In the genomic region with DNA sequence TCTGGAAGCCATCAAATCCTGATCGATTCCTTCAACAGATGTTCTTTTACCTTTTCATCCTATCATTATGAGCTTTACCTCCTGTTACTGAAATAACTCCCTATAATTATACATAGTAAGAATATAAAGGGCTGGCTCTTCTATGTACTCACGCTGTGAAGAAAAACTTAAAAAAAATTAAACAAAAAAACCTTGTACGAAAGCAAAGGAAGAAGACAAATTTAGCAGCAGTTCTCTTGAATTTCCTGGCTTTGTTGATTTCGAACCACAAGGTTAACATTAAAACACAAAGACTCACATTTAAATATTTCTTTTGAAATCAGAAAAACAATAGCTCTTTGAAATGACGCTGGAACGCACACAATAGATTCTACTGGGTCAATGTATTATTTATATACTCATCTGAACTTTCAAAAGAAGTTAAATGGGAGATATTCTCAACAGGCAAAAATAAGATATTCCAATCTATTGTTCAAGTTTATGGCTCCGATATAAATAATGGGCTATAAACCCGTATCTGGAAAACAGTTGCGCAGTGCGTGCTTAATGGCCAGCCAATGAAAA, we compare ENCODE assay signal across 8 cellular contexts. TPM values are rescaled to one million over a fixed set of nuclear protein-coding genes. Genes with fewer than 3 reads are reported as not detected.
A peak's percentile ranks its signal among the peaks of the same experiment; 100 is the strongest.
DNase-seq lines count a peak whose midpoint lies in the region; ATAC-seq and TF ChIP-seq lines count a peak whose summit lies in the region.

No MANE protein-coding gene starts in this region.

- 15% methylated on average over 8 of the region's 10 CpGs for WGBS in mesenchymal stem cell
- 1% methylated on average over 10 of the region's 10 CpGs for WGBS in aorta, 2 donors

- intact Hi-C loops in aorta (cut with DNase I): loop anchor here in 1 of 2 donors (2.0 kb wide), 2 partner anchors 15 to 35 kb away; no protein-coding TSS in a partner anchor

- no peak overlapping the region for H3K14ac ChIP-seq in mesenchymal stem cell (ENCODE audit: low read length in 2 of 2)

- in situ Hi-C loops in brain microvascular endothelial cell (cut with HindIII; ENCODE audit: low pct_ligation_motif_present, low sequenced_read_pairs): no loop called here

- H2BK15ac ChIP-seq in mesenchymal stem cell (ENCODE audit: low read depth, poor library complexity, severe bottlenecking): no peak overlapping the region

- TF ChIP-seq CTCF in HL-60 (IDR thresholded peaks at IDR 0.05; ENCODE audit: insufficient read depth, low read length) (no peak), brain microvascular endothelial cell (IDR thresholded peaks at IDR 0.05; ENCODE audit: low read depth, low read length, missing control alignments) (no peak)

- H3K27ac ChIP-seq in ACC112 (ENCODE audit: low read depth, low read length) (peak overlapping the region; percentile 95), HL-60 (replicated peaks) (peak overlapping the region; percentile 99), brain microvascular endothelial cell (peak overlapping the region; percentile 91), mesenchymal stem cell (ENCODE audit: low read length, poor library complexity, severe bottlenecking) (peak overlapping the region; percentile 100), aorta (ENCODE audit: low read depth in 1 of 2, low read length in 2 of 2) (peak overlapping the region in 1 of 2 donors; percentile 47)

- peak overlapping the region; percentile 99 for H3K4me3 ChIP-seq in ACC112 (ENCODE audit: low read depth, low read length)
- peak overlapping the region; percentile 39 for H3K4me3 ChIP-seq in HL-60 (replicated peaks; ENCODE audit: insufficient read depth, low read length)
- H3K4me3 ChIP-seq in brain microvascular endothelial cell (ENCODE audit: low read depth, low read length): peak overlapping the region; percentile 76
- H3K4me3 ChIP-seq in mesenchymal stem cell (ENCODE audit: insufficient read depth in 1 of 2, low read depth in 1 of 2, low read length in 2 of 2): peak overlapping the region in 1 of 2 experiments; percentile 97
- peak overlapping the region; percentile 76 to 96 for H3K4me3 ChIP-seq in aorta (ENCODE audit: low read length in 2 of 2)

- H2BK5ac ChIP-seq in mesenchymal stem cell (ENCODE audit: low read depth, low read length, poor library complexity, severe bottlenecking): no peak overlapping the region

- H4K91ac ChIP-seq in mesenchymal stem cell (ENCODE audit: low read length): no peak overlapping the region

- H3K36me3 ChIP-seq in ACC112 (ENCODE audit: insufficient read depth, low read length) (no peaks in the 10 kb centered on the region), brain microvascular endothelial cell (replicated peaks) (no peaks in the 10 kb centered on the region), mesenchymal stem cell (ENCODE audit: control insufficient read depth in 1 of 2, insufficient read depth in 2 of 2, low read depth in 1 of 2, low read length in 2 of 2) (no peaks in the 10 kb centered on the region), aorta (ENCODE audit: control insufficient read depth in 1 of 2, insufficient read depth in 2 of 2, low read length in 1 of 2) (no peaks in the 10 kb centered on the region)

- DNase-seq in HL-60 (ENCODE audit: low read depth in 1 of 2, low spot score in 1 of 2) (no peak), brain microvascular endothelial cell (no peak), mesenchymal stem cell (no peak), aorta (no peak), Ammon's horn (ENCODE audit: low spot score) (no peak)

- H3K4me2 ChIP-seq in mesenchymal stem cell (ENCODE audit: low read length, poor library complexity, severe bottlenecking): peak overlapping the region; percentile 97

- H3K79me2 ChIP-seq in ACC112 (ENCODE audit: control insufficient read depth, insufficient read depth, low read length, unreplicated experiment): peaks cover 10% of the 10 kb centered on the region

- ATAC-seq in aorta (ENCODE audit: low FRiP score) (no peak), GM18519 (IDR thresholded peaks at IDR 0.05; ENCODE audit: low FRiP score, unreplicated experiment) (no peak), HG02852 (IDR thresholded peaks at IDR 0.05; ENCODE audit: unreplicated experiment) (no peak)

- no peak overlapping the region for H2AK5ac ChIP-seq in mesenchymal stem cell (ENCODE audit: low read length, severe bottlenecking)

- H3K23ac ChIP-seq in mesenchymal stem cell (ENCODE audit: low read length in 2 of 2): no peak overlapping the region

- H2BK12ac ChIP-seq in mesenchymal stem cell (ENCODE audit: low read length in 2 of 2): no peak overlapping the region

- H3K9me3 ChIP-seq in mesenchymal stem cell (ENCODE audit: control insufficient read depth, low read length): no peaks in the 10 kb centered on the region
- H3K9me3 ChIP-seq in aorta (ENCODE audit: control insufficient read depth, low read length): no peaks in the 10 kb centered on the region

- H4K8ac ChIP-seq in mesenchymal stem cell (ENCODE audit: low read length): no peak overlapping the region

- H3K4me1 ChIP-seq in ACC112 (ENCODE audit: control insufficient read depth, insufficient read depth, low read length, unreplicated experiment) (peaks cover 11% of the 10 kb centered on the region), mesenchymal stem cell (ENCODE audit: control insufficient read depth, insufficient read depth, low read depth, low read length) (peaks cover 11% of the 10 kb centered on the region), aorta (ENCODE audit: control insufficient read depth in 1 of 2, insufficient read depth in 2 of 2, low read length in 2 of 2) (peaks cover 0 to 3% of the 10 kb centered on the region in 2 donors)

- H3K27me3 ChIP-seq in ACC112 (ENCODE audit: insufficient read depth, low read length) (no peaks in the 10 kb centered on the region), HL-60 (ENCODE audit: insufficient read depth, poor library complexity, severe bottlenecking) (no peaks in the 10 kb centered on the region), brain microvascular endothelial cell (replicated peaks) (no peaks in the 10 kb centered on the region), mesenchymal stem cell (ENCODE audit: control insufficient read depth in 1 of 2, insufficient read depth in 1 of 2, low read length in 2 of 2) (no peaks in the 10 kb centered on the region), aorta (ENCODE audit: control insufficient read depth in 1 of 2, insufficient read depth in 2 of 2, low read length in 1 of 2) (no peaks in the 10 kb centered on the region)

- H2AFZ ChIP-seq in ACC112 (ENCODE audit: low read length, unreplicated experiment): peak overlapping the region; percentile 98
- H2AFZ ChIP-seq in mesenchymal stem cell (ENCODE audit: low read depth, low read length): no peak overlapping the region

- H2BK120ac ChIP-seq in mesenchymal stem cell (ENCODE audit: low read depth, low read length): no peak overlapping the region

- peaks cover 11% of the 10 kb centered on the region for H3K79me1 ChIP-seq in mesenchymal stem cell (replicated peaks; ENCODE audit: low read length, poor library complexity, severe bottlenecking)

- H3K4ac ChIP-seq in mesenchymal stem cell (ENCODE audit: low read depth in 1 of 2, low read length in 2 of 2): no peak overlapping the region

- H3K9ac ChIP-seq in mesenchymal stem cell (ENCODE audit: low read length): peak overlapping the region; percentile 97

- H3K18ac ChIP-seq in mesenchymal stem cell (ENCODE audit: low read depth in 1 of 2, low read length in 2 of 2): no peak overlapping the region

RNA-seq across cellular contexts. Expression of a gene that starts 13.6 kb away (rescaled TPM):
- 14.6 TPM for polyA plus RNA-seq in mesenchymal stem cell (2013, experiment 1 of 2)
- 12.1 TPM for polyA plus RNA-seq in mesenchymal stem cell (2013, experiment 2 of 2)
- 100 to 1,000 TPM in 1 of 2 donors, 10 to 100 TPM in 1; 76.9 to 102 TPM for total RNA-seq in aorta
- polyA plus RNA-seq in aorta: 10 to 100 TPM; 19.8 to 26.4 TPM

RNA-seq across cellular contexts. Expression of a gene that starts 26.5 kb away (rescaled TPM):
- 1.9 TPM for polyA plus RNA-seq in mesenchymal stem cell (2013, experiment 1 of 2)
- 2.1 TPM for polyA plus RNA-seq in mesenchymal stem cell (2013, experiment 2 of 2)
- total RNA-seq in aorta: 1 to 10 TPM; 1.2 to 1.3 TPM
- 1 to 10 TPM; 1.3 to 4.6 TPM for polyA plus RNA-seq in aorta
